In genomic region chr2:101790856-101791255, GRCh38 we compare ENCODE assay signal across 11 cellular contexts.
A peak's percentile ranks its signal among the peaks of the same experiment; 100 is the strongest.
DNase-seq lines count a peak whose midpoint lies in the region; ATAC-seq, FAIRE-seq and TF ChIP-seq lines count a peak whose summit lies in the region.
"Had no signal": no experiment of that assay in that cellular context is flagged by ENCODE, and none has a peak within 500 bp of the region (broad histone marks: within the 10 kb centered on the region; RNA-seq: fewer than 3 reads in every experiment).

No MANE protein-coding gene starts in this region.

- POLR2A ChIA-PET in PC-3 (lab: Charles Lee; ENCODE audit: unreplicated experiment), result no interaction called here

- no peaks in the 10 kb centered on the region for H3F3A ChIP-seq in PC-3 (ENCODE audit: low read length, unreplicated experiment)

- H3K4me3 ChIP-seq in AG09309 (ENCODE audit: control insufficient read depth, low read depth, low read length), result no peak overlapping the region
- no peak overlapping the region for H3K4me3 ChIP-seq in PC-3 (ENCODE audit: low read length)
- no peak overlapping the region for H3K4me3 ChIP-seq in pancreas

- ATAC-seq in PC-3 (no peak), pancreas (peak in 3 of 4 donors; percentile 9 to 33 (median 27)), HG03354 (IDR thresholded peaks at IDR 0.05; ENCODE audit: poor library complexity, severe bottlenecking, unreplicated experiment) (no peak), GM19351 (IDR thresholded peaks at IDR 0.05; ENCODE audit: unreplicated experiment) (no peak)

- DNase-seq in AG09309 (ENCODE audit: low read depth) (peak; percentile 55), PC-3 (no peak), fibroblast of the conjunctiva (ENCODE audit: low read depth) (peak; percentile 85), pancreas (no peak), NK-92 (lab: John Stamatoyannopoulos, UW; ENCODE audit: unreplicated experiment) (no peak)
- DNase-seq in activated T-cell treated with anti-CD3 and anti-CD28 coated beads, Interleukin-2, amount 50 U/mL, for 1 hour, result no peak
- DNase-seq: activated CD4-positive, alpha-beta T cell treated with anti-CD3 and anti-CD28 coated beads, Interleukin-2, amount 50 U/mL, for 4 hours had no signal

- H3K4me1 ChIP-seq in PC-3 (ENCODE audit: insufficient read depth, low read length) (peaks cover 17% of the 10 kb centered on the region), pancreas (peaks cover 0 to 8% (median 3%) of the 10 kb centered on the region in 3 donors)

- peaks cover 62% of the 10 kb centered on the region for H4K20me1 ChIP-seq in PC-3 (ENCODE audit: low read length)

- no peaks in the 10 kb centered on the region for H3K9me3 ChIP-seq in PC-3 (ENCODE audit: low read length)
- no peaks in the 10 kb centered on the region for H3K9me3 ChIP-seq in pancreas

- H3K9me2 ChIP-seq in PC-3 (replicated peaks; ENCODE audit: low read length), result no peaks in the 10 kb centered on the region

- H3K36me3 ChIP-seq in PC-3 (ENCODE audit: low read depth, low read length) (peaks cover 20% of the 10 kb centered on the region), pancreas (no peaks in the 10 kb centered on the region)

- no peak overlapping the region for H2AFZ ChIP-seq in PC-3 (ENCODE audit: low read length)

- TF ChIP-seq CTCF in AG09309 (IDR thresholded peaks at IDR 0.05; ENCODE audit: control insufficient read depth, insufficient read depth, low read depth, low read length, missing control alignments) (no peak), PC-3 (conservative IDR thresholded peaks at IDR 0.05; ENCODE audit: low read depth, low read length) (no peak), pancreas (IDR thresholded peaks at IDR 0.05) (no peak)

- no peaks in the 10 kb centered on the region for H3K27me3 ChIP-seq in PC-3 (ENCODE audit: low read length)
- no peaks in the 10 kb centered on the region for H3K27me3 ChIP-seq in pancreas

- FAIRE-seq in pancreas (lab: Jason Lieb, UNC), result no peak

- WGBS in pancreas, 2 donors, result 84 to 91% methylated on average over 4 of the region's 4 CpGs

- H3K9ac ChIP-seq in PC-3 (ENCODE audit: low read length), result no peak overlapping the region

- intact Hi-C loops in PC-3 (cut with micrococcal nuclease) (no loop called here), pancreas (cut with DNase I) (no loop called here)

- no peak overlapping the region for H3K4me2 ChIP-seq in PC-3 (ENCODE audit: low read length)

- CTCF ChIA-PET in PC-3 (lab: Charles Lee), result no interaction called here

- BruUV-seq in PC-3 (replicated peaks; lab: Mats Ljungman, UMichigan), result TSS peak; percentile 4

- H3K79me2 ChIP-seq in PC-3 (ENCODE audit: low read length), result peaks cover 96% of the 10 kb centered on the region

- H3K27ac ChIP-seq in PC-3 (ENCODE audit: low read length) (no peak overlapping the region), pancreas (no peak overlapping the region)
- H3K27ac ChIP-seq: C4-2B, epithelial cell of prostate had no signal

Comparison
In these comparisons a context has a peak if more than half of its experiments do, and no peak if none do; other contexts are left out.
1. DNase-seq: peak in AG09309 (single experiment) and fibroblast of the conjunctiva (single experiment); none in PC-3 (single experiment), pancreas (0 of 6), NK-92 (single experiment) and activated T-cell treated with anti-CD3 and anti-CD28 coated beads, Interleukin-2, amount 50 U/mL, for 1 hour (single experiment).
2. ATAC-seq: peak in pancreas (3 of 4); none in PC-3 (single experiment), HG03354 (single experiment) and GM19351 (single experiment).